In the genomic region with DNA sequence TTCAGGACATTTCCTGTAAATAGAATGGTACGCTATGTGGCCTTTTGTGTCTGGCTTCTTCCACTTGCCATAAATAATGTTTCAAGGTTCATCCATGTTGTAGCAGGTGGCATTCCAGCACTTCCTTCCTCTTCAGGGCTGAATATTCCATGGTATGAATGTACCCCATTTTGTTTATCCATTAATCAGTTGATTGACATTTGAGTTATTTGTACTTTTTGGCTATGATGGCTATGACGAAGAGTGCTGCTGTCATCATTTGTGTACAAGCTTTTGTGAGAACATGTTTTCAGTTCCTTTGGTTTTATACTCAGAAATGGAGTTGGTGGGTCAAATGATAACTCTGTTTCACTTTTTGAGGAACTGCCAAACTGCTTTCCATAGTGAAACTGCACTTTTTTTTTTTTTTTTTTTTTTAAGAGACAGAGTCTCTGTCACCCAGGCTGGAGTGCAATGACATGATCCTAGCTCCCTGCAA, we compare ENCODE assay signal across 9 cellular contexts. TPM values are rescaled to one million over a fixed set of nuclear protein-coding genes. Genes with fewer than 3 reads are reported as not detected.
DNase-seq lines count a peak whose midpoint lies in the region; ATAC-seq, FAIRE-seq and TF ChIP-seq lines count a peak whose summit lies in the region.
"Had no signal": no experiment of that assay in that cellular context is flagged by ENCODE, and none has a peak within 500 bp of the region (broad histone marks: within the 10 kb centered on the region; RNA-seq: fewer than 3 reads in every experiment).

No MANE protein-coding gene starts in this region.

- FAIRE-seq in endothelial cell of umbilical vein (lab: Jason Lieb, UNC) (peak; percentile 88), kidney (lab: Jason Lieb, UNC) (no peak)

- peak; percentile 87 for DNase-seq in GM12865 (ENCODE audit: low read depth)
- DNase-seq in endothelial cell of umbilical vein (ENCODE audit: low read depth, low spot score): peak; percentile 87
- no peak for DNase-seq in kidney
- no peak for DNase-seq in H4 (ENCODE audit: low spot score)
- DNase-seq in CD4-positive, alpha-beta T cell: no peak
- DNase-seq in tibial artery: no peak
- DNase-seq: NCI-H446 treated with DMSO at 0.1 percent for 48 hours had no signal

- no peak overlapping the region for H3K4me3 Mint-ChIP-seq in CD4-positive, alpha-beta T cell

- dilution Hi-C loops in endothelial cell of umbilical vein (cut with MboI; ENCODE audit: extremely low pct_ligation_motif_present, low sequenced_read_pairs): loop anchor here (25.0 kb wide), 1 partner anchor 334 kb away; a partner anchor contains a TSS

- no peaks in the 10 kb centered on the region for H3K4me1 Mint-ChIP-seq in CD4-positive, alpha-beta T cell (ENCODE audit: low read depth)

- TF ChIP-seq CTCF in GM12865 (IDR thresholded peaks at IDR 0.05; ENCODE audit: insufficient read depth, low read depth, low read length, missing control alignments): no peak
- no peak for TF ChIP-seq CTCF in endothelial cell of umbilical vein (IDR thresholded peaks at IDR 0.05; ENCODE audit: extremely low read depth in 1 of 2, insufficient read depth in 1 of 2, low read depth in 1 of 2, low read length in 2 of 2)
- TF ChIP-seq CTCF in kidney (IDR thresholded peaks at IDR 0.05; ENCODE audit: borderline replicate concordance, extremely low read depth, insufficient read depth): no peak
- no peak for TF ChIP-seq CTCF in CD4-positive, alpha-beta T cell (IDR thresholded peaks at IDR 0.05)
- TF ChIP-seq CTCF in tibial artery (IDR thresholded peaks at IDR 0.05): no peak

- no peaks in the 10 kb centered on the region for H3K27me3 Mint-ChIP-seq in CD4-positive, alpha-beta T cell

- ATAC-seq in GM21360 (IDR thresholded peaks at IDR 0.05; ENCODE audit: unreplicated experiment) (peak; percentile 71), HG03571 (IDR thresholded peaks at IDR 0.05; ENCODE audit: unreplicated experiment) (peak; percentile 78)
- no peak for ATAC-seq in CD4-positive, alpha-beta T cell (ENCODE audit: poor library complexity)

- no peaks in the 10 kb centered on the region for H3K79me2 ChIP-seq in endothelial cell of umbilical vein (ENCODE audit: control insufficient read depth, insufficient read depth, low read length)

- peak overlapping the region; percentile 85 for H3K4me2 ChIP-seq in endothelial cell of umbilical vein (ENCODE audit: insufficient read depth, low read length)

- no peaks in the 10 kb centered on the region for H3K9me3 Mint-ChIP-seq in CD4-positive, alpha-beta T cell

- H3K27me3 ChIP-seq in endothelial cell of umbilical vein (ENCODE audit: control insufficient read depth in 2 of 2, insufficient read depth in 2 of 2, low read length in 2 of 2) (no peaks in the 10 kb centered on the region), tibial artery (no peaks in the 10 kb centered on the region)
- no peaks in the 10 kb centered on the region for H3K27me3 ChIP-seq in CD4-positive, alpha-beta T cell (ENCODE audit: control insufficient read depth, insufficient read depth, low read length)

- H3K4me1 ChIP-seq in endothelial cell of umbilical vein (ENCODE audit: control insufficient read depth, extremely low read depth, insufficient read depth, low read length) (peaks cover 11% of the 10 kb centered on the region), kidney (ENCODE audit: control insufficient read depth in 1 of 2, insufficient read depth in 1 of 2, low read depth in 1 of 2, low read length in 2 of 2) (no peaks in the 10 kb centered on the region), tibial artery (no peaks in the 10 kb centered on the region)

- no peaks in the 10 kb centered on the region for H3K9me1 ChIP-seq in endothelial cell of umbilical vein (replicated peaks; ENCODE audit: control insufficient read depth, extremely low read depth, insufficient read depth, low read length)

- peak overlapping the region; percentile 68 for H3K27ac ChIP-seq in endothelial cell of umbilical vein (ENCODE audit: insufficient read depth, low read depth, low read length)
- no peak overlapping the region for H3K27ac ChIP-seq in kidney (ENCODE audit: low read depth in 2 of 2, low read length in 2 of 2)
- no peak overlapping the region for H3K27ac ChIP-seq in CD4-positive, alpha-beta T cell (ENCODE audit: low read depth, low read length)
- no peak overlapping the region for H3K27ac ChIP-seq in tibial artery

- no peaks in the 10 kb centered on the region for H3K36me3 Mint-ChIP-seq in CD4-positive, alpha-beta T cell (ENCODE audit: low read depth)

- H3K27ac Mint-ChIP-seq in CD4-positive, alpha-beta T cell: no peak overlapping the region

- H4K20me1 ChIP-seq in endothelial cell of umbilical vein (replicated peaks; ENCODE audit: control insufficient read depth, extremely low read depth, insufficient read depth, low read length): no peaks in the 10 kb centered on the region

- no peak for TF ChIP-seq POLR2A in endothelial cell of umbilical vein (IDR thresholded peaks at IDR 0.05; ENCODE audit: low read depth, low read length)

- H3K36me3 ChIP-seq in endothelial cell of umbilical vein (ENCODE audit: control insufficient read depth in 2 of 2, extremely low read depth in 1 of 2, insufficient read depth in 2 of 2, low read length in 2 of 2): no peaks in the 10 kb centered on the region
- H3K36me3 ChIP-seq in kidney (ENCODE audit: control insufficient read depth in 1 of 2, insufficient read depth in 2 of 2, low read length in 2 of 2): no peaks in the 10 kb centered on the region
- H3K36me3 ChIP-seq in tibial artery: no peaks in the 10 kb centered on the region

- peak overlapping the region; percentile 75 for H2AFZ ChIP-seq in endothelial cell of umbilical vein (ENCODE audit: low read depth, low read length)

- POLR2A ChIA-PET in endothelial cell of umbilical vein (lab: Charles Lee): interaction anchor here (0.7 kb wide), 2 partner anchors 40 to 259 kb away, joined by 8 to 12 read pairs; no protein-coding TSS in a partner anchor
- POLR2A ChIA-PET in CD4-positive, alpha-beta T cell (lab: Charles Lee): interaction anchor here (1.5 kb wide), 1 partner anchor 46 kb away, joined by 3 read pairs; a partner anchor contains a TSS

- peak overlapping the region; percentile 51 for H3K9ac ChIP-seq in endothelial cell of umbilical vein (replicated peaks; ENCODE audit: extremely low read depth, insufficient read depth, low read length)
- no peak overlapping the region for H3K9ac ChIP-seq in kidney (ENCODE audit: low read length in 2 of 2)

- CTCF ChIA-PET in endothelial cell of umbilical vein (lab: Charles Lee): interaction anchor here (1.1 to 1.3 kb wide), 2 partner anchors 39 to 40 kb away, joined by 3 to 5 read pairs; no protein-coding TSS in a partner anchor
- CTCF ChIA-PET in CD4-positive, alpha-beta T cell (lab: Charles Lee): interaction anchor here (0.7 kb wide), 3 partner anchors 9 to 304 kb away, joined by 3 to 4 read pairs (median 3); no protein-coding TSS in a partner anchor

- intact Hi-C loops in endothelial cell of umbilical vein (cut with micrococcal nuclease) (loop anchor here (2.0 kb wide), 1 partner anchor 87 kb away; a partner anchor contains a TSS), kidney (cut with DNase I) (no loop called here), tibial artery (cut with DNase I; ENCODE audit: low total_unique reads) (no loop called here)
- intact Hi-C loops in CD4-positive, alpha-beta T cell (cut with DNase I, micrococcal nuclease): loop anchor here in 1 of 2 experiments (5.0 kb wide), 1 partner anchor 49 kb away; no protein-coding TSS in a partner anchor

- H3K4me3 ChIP-seq in GM12865 (ENCODE audit: low read depth, low read length) (no peak overlapping the region), endothelial cell of umbilical vein (replicated peaks in 1 of 3; ENCODE audit: insufficient read depth in 1 of 3, low read depth in 1 of 3, low read length in 3 of 3) (peak overlapping the region in 1 of 3 experiments; percentile 28), kidney (ENCODE audit: low read length in 2 of 2) (no peak overlapping the region), tibial artery (no peak overlapping the region)

- no TSS peak for BruUV-seq in endothelial cell of umbilical vein (replicated peaks; lab: Mats Ljungman, UMichigan)

- H3K9me3 ChIP-seq in endothelial cell of umbilical vein (replicated peaks; ENCODE audit: control insufficient read depth, insufficient read depth, low read length): no peaks in the 10 kb centered on the region
- H3K9me3 ChIP-seq in kidney (ENCODE audit: control insufficient read depth in 1 of 2, low read length in 2 of 2): no peaks in the 10 kb centered on the region
- no peaks in the 10 kb centered on the region for H3K9me3 ChIP-seq in CD4-positive, alpha-beta T cell (ENCODE audit: control insufficient read depth, low read length)
- no peaks in the 10 kb centered on the region for H3K9me3 ChIP-seq in tibial artery

RNA-seq across cellular contexts. Expression of a gene that starts 6.5 kb away (rescaled TPM):
- total RNA-seq in endothelial cell of umbilical vein (320 and 329 TPM in 2 replicates), kidney (80.1 TPM)
- polyA plus RNA-seq in endothelial cell of umbilical vein (259 and 345 TPM in 2 replicates), kidney (ENCODE audit: insufficient read depth, low read depth, low replicate concordance) (104 TPM)
- 366 and 382 TPM in 2 replicates for polyA plus RNA-seq in endothelial cell of umbilical vein (2011; cell fraction: cytosol; rRNA removed)
- polyA plus RNA-seq in endothelial cell of umbilical vein (2011; cell fraction: nucleus; rRNA removed): 97.3 and 133 TPM in 2 replicates
- polyA plus RNA-seq in endothelial cell of umbilical vein (2012): 264 and 304 TPM in 2 replicates
- polyA minus RNA-seq in endothelial cell of umbilical vein: 187 and 217 TPM in 2 replicates
- polyA minus RNA-seq in endothelial cell of umbilical vein (2011; cell fraction: cytosol; rRNA and poly(A)+ RNA removed): 51.3 TPM
- polyA minus RNA-seq in endothelial cell of umbilical vein (2011; cell fraction: nucleus; rRNA and poly(A)+ RNA removed): 29.2 and 41.5 TPM in 2 replicates
- 287 and 344 TPM in 2 replicates for total RNA-seq in H4 (2014; rRNA removed; shearing (Covaris generic))
- 1 to 10 TPM; 2.9 to 3.5 TPM for total RNA-seq in CD4-positive, alpha-beta T cell

RNA-seq across cellular contexts. Expression of a gene that starts 45.0 kb away (rescaled TPM):
- total RNA-seq in endothelial cell of umbilical vein: 12.0 and 14.4 TPM in 2 replicates
- 8.8 and 9.1 TPM in 2 replicates for polyA plus RNA-seq in endothelial cell of umbilical vein
- 7.7 and 8.5 TPM in 2 replicates for polyA plus RNA-seq in endothelial cell of umbilical vein (2011; cell fraction: cytosol; rRNA removed)
- 3.2 and 4.0 TPM in 2 replicates for polyA plus RNA-seq in endothelial cell of umbilical vein (2011; cell fraction: nucleus; rRNA removed)
- 13.0 and 14.9 TPM in 2 replicates for polyA plus RNA-seq in endothelial cell of umbilical vein (2012)
- 10.3 and 11.9 TPM in 2 replicates for polyA minus RNA-seq in endothelial cell of umbilical vein
- 16.6 TPM for polyA minus RNA-seq in endothelial cell of umbilical vein (2011; cell fraction: cytosol; rRNA and poly(A)+ RNA removed)
- polyA minus RNA-seq in endothelial cell of umbilical vein (2011; cell fraction: nucleus; rRNA and poly(A)+ RNA removed): 5.5 and 6.2 TPM in 2 replicates
- total RNA-seq in kidney: 17.8 TPM
- 12.8 TPM for polyA plus RNA-seq in kidney (ENCODE audit: insufficient read depth, low read depth, low replicate concordance)
- total RNA-seq in H4 (2014; rRNA removed; shearing (Covaris generic)): 15.3 and 23.8 TPM in 2 replicates
- total RNA-seq in CD4-positive, alpha-beta T cell: 10 to 100 TPM; 43.2 to 44.5 TPM

RNA-seq across cellular contexts. Expression of a gene that starts 45.2 kb away (rescaled TPM):
- total RNA-seq in endothelial cell of umbilical vein (42.4 and 55.6 TPM in 2 replicates), kidney (25.2 TPM)
- polyA plus RNA-seq in endothelial cell of umbilical vein (6.4 and 7.8 TPM in 2 replicates), kidney (ENCODE audit: insufficient read depth, low read depth, low replicate concordance) (7.2 TPM)
- polyA plus RNA-seq in endothelial cell of umbilical vein (2011; cell fraction: cytosol; rRNA removed): 10.8 and 12.0 TPM in 2 replicates
- polyA plus RNA-seq in endothelial cell of umbilical vein (2011; cell fraction: nucleus; rRNA removed): 35.5 and 53.6 TPM in 2 replicates
- polyA plus RNA-seq in endothelial cell of umbilical vein (2012): 15.3 and 21.6 TPM in 2 replicates
- 25.0 and 26.8 TPM in 2 replicates for polyA minus RNA-seq in endothelial cell of umbilical vein
- 37.2 TPM for polyA minus RNA-seq in endothelial cell of umbilical vein (2011; cell fraction: cytosol; rRNA and poly(A)+ RNA removed)
- polyA minus RNA-seq in endothelial cell of umbilical vein (2011; cell fraction: nucleus; rRNA and poly(A)+ RNA removed): 40.3 and 71.6 TPM in 2 replicates
- 61.8 and 71.1 TPM in 2 replicates for total RNA-seq in H4 (2014; rRNA removed; shearing (Covaris generic))
- total RNA-seq in CD4-positive, alpha-beta T cell: 10 to 100 TPM; 80.9 to 84.5 TPM

Comparison
In these comparisons a context has a peak if more than half of its experiments do, and no peak if none do; other contexts are left out.
1. DNase-seq: peak in GM12865 (single experiment) and endothelial cell of umbilical vein (single experiment); none in kidney (single experiment), H4 (single experiment), CD4-positive, alpha-beta T cell (0 of 10) and tibial artery (0 of 2).
2. RNA of a gene that starts 6.5 kb away (total RNA-seq): 287 to 344 TPM in H4, 320 to 329 TPM in endothelial cell of umbilical vein and 80.1 TPM in kidney (single experiment); 2.9 to 3.5 TPM in CD4-positive, alpha-beta T cell; every median in the first group is over 10 times any median in the second.